Comparison of ENCODE assay signal across 11 cellular contexts in the genomic region with DNA sequence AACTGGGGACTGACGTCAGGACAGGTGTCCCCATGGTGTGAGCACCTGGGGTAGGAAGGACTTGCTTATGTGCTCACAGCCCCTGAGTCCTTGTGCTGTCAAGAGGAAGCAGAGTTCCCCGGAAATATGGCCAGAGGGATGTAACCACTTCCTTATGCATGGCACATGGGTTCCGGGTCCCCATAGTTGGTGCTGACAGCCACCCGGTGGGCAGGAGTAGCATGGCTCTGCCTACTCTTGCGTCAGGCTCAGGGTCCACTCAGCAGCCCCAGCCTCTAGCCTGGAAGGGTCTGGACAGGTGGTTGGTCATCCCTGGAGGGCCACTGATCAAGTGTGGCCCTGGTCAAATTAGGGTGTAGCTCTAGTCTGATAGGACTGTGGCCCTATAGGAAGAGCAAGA. TPM values are rescaled to one million over a fixed set of nuclear protein-coding genes. Genes with fewer than 3 reads are reported as not detected.
A peak's percentile ranks its signal among the peaks of the same experiment; 100 is the strongest.
DNase-seq lines count a peak whose midpoint lies in the region; ATAC-seq and TF ChIP-seq lines count a peak whose summit lies in the region.
"Had no signal": no experiment of that assay in that cellular context is flagged by ENCODE, and none has a peak within 500 bp of the region (broad histone marks: within the 10 kb centered on the region; RNA-seq: fewer than 3 reads in every experiment).

No MANE protein-coding gene starts in this region.

- no peak overlapping the region for H3K4me3 Mint-ChIP-seq in type B pancreatic cell
- H3K4me3 Mint-ChIP-seq in activated CD4-positive, alpha-beta T cell treated with anti-CD3 and anti-CD28 coated beads, Interleukin-2, amount 10 ng/mL, durations not matched to agents 24 days and 14 days: no peak overlapping the region
- H3K4me3 Mint-ChIP-seq: CD4-positive, CD25-positive, alpha-beta regulatory T cell had no signal

- no peak overlapping the region for H3K27ac Mint-ChIP-seq in type B pancreatic cell
- H3K27ac Mint-ChIP-seq in activated CD4-positive, alpha-beta T cell treated with anti-CD3 and anti-CD28 coated beads, Interleukin-2, amount 10 ng/mL, durations not matched to agents 24 days and 14 days: no peak overlapping the region

- POLR2A ChIA-PET in PC-9 (lab: Charles Lee; ENCODE audit: unreplicated experiment): no interaction called here

- H2AFZ ChIP-seq in PC-9: no peak overlapping the region

- H3K4me1 ChIP-seq in PC-9 (replicated peaks; ENCODE audit: insufficient read depth): peaks cover 17% of the 10 kb centered on the region

- H3K36me3 ChIP-seq in PC-9 (ENCODE audit: low read depth): no peaks in the 10 kb centered on the region

- H3K36me3 Mint-ChIP-seq in type B pancreatic cell: no peaks in the 10 kb centered on the region
- no peaks in the 10 kb centered on the region for H3K36me3 Mint-ChIP-seq in activated CD4-positive, alpha-beta T cell treated with anti-CD3 and anti-CD28 coated beads, Interleukin-2, amount 10 ng/mL, durations not matched to agents 24 days and 14 days (ENCODE audit: low read depth)
- H3K36me3 Mint-ChIP-seq: CD4-positive, CD25-positive, alpha-beta regulatory T cell had no signal

- no peak overlapping the region for H3K4me3 ChIP-seq in PC-9
- no peak overlapping the region for H3K4me3 ChIP-seq in fibroblast of villous mesenchyme (ENCODE audit: low read depth, low read length)

- TF ChIP-seq CTCF in PC-9 (conservative IDR thresholded peaks at IDR 0.05): 0 out of 2 replicates have a peak, but pooled peaks have one; percentile 37
- peak; percentile 5 for TF ChIP-seq CTCF in fibroblast of villous mesenchyme (IDR thresholded peaks at IDR 0.05; ENCODE audit: insufficient read depth, low read depth, low read length)
- peak; percentile 31 for TF ChIP-seq CTCF in type B pancreatic cell (conservative IDR thresholded peaks at IDR 0.05)

- no peaks in the 10 kb centered on the region for H3K9me3 Mint-ChIP-seq in type B pancreatic cell
- no peaks in the 10 kb centered on the region for H3K9me3 Mint-ChIP-seq in activated CD4-positive, alpha-beta T cell treated with anti-CD3 and anti-CD28 coated beads, Interleukin-2, amount 10 ng/mL, durations not matched to agents 24 days and 14 days
- H3K9me3 Mint-ChIP-seq: CD4-positive, CD25-positive, alpha-beta regulatory T cell had no signal

- DNase-seq in stimulated activated CD4-positive, alpha-beta T cell treated with anti-CD3 and anti-CD28 coated beads, Interleukin-15, amount 100 ng/mL, for 24 hours: peak; percentile 9
- DNase-seq in stimulated activated CD4-positive, alpha-beta T cell treated with anti-CD3 and anti-CD28 coated beads, Interleukin-2, amount 100 ng/mL, for 48 hours: no peak
- DNase-seq in PC-9: peak; percentile 29 to 43
- DNase-seq in fibroblast of villous mesenchyme (ENCODE audit: low read depth): no peak
- DNase-seq in type B pancreatic cell (ENCODE audit: extremely low spot score, unreplicated experiment): no peak
- no peak for DNase-seq in hippocampal formation (lab: John Stamatoyannopoulos, UW)
- DNase-seq in activated CD4-positive, alpha-beta T cell treated with anti-CD3 and anti-CD28 coated beads, Interleukin-2, amount 10 ng/mL, durations not matched to agents 24 days and 14 days: no peak
- DNase-seq: CD4-positive, CD25-positive, alpha-beta regulatory T cell; cerebellar nuclear complex; NCI-H774 had no signal

- BruUV-seq in PC-9 (replicated peaks; lab: Mats Ljungman, UMichigan): no TSS peak

- H3K27me3 ChIP-seq in PC-9 (ENCODE audit: insufficient read depth, low read depth): no peaks in the 10 kb centered on the region

- peaks cover 16% of the 10 kb centered on the region for H3K4me1 Mint-ChIP-seq in type B pancreatic cell (ENCODE audit: unreplicated experiment)
- H3K4me1 Mint-ChIP-seq in activated CD4-positive, alpha-beta T cell treated with anti-CD3 and anti-CD28 coated beads, Interleukin-2, amount 10 ng/mL, durations not matched to agents 24 days and 14 days: no peaks in the 10 kb centered on the region
- H3K4me1 Mint-ChIP-seq: CD4-positive, CD25-positive, alpha-beta regulatory T cell had no signal

- no peak for ATAC-seq in HG03378 (IDR thresholded peaks at IDR 0.05; ENCODE audit: unreplicated experiment)

- H3K27ac ChIP-seq in PC-9: no peak overlapping the region

- H3K4me2 ChIP-seq in PC-9: no peak overlapping the region

- intact Hi-C loops in PC-9 (cut with micrococcal nuclease; ENCODE audit: unreplicated experiment): loop anchor here (2.0 kb wide), 1 partner anchor 153 kb away; no protein-coding TSS in a partner anchor
- intact Hi-C loops in activated CD4-positive, alpha-beta T cell treated with anti-CD3 and anti-CD28 coated beads, Interleukin-2, amount 10 ng/mL, durations not matched to agents 24 days and 14 days (cut with micrococcal nuclease): no loop called here

- H4K20me1 ChIP-seq in PC-9 (ENCODE audit: insufficient read depth): no peaks in the 10 kb centered on the region

- no peaks in the 10 kb centered on the region for H3K27me3 Mint-ChIP-seq in type B pancreatic cell
- H3K27me3 Mint-ChIP-seq in activated CD4-positive, alpha-beta T cell treated with anti-CD3 and anti-CD28 coated beads, Interleukin-2, amount 10 ng/mL, durations not matched to agents 24 days and 14 days: peaks cover 4% of the 10 kb centered on the region
- H3K27me3 Mint-ChIP-seq: CD4-positive, CD25-positive, alpha-beta regulatory T cell had no signal

- no peaks in the 10 kb centered on the region for H3K9me3 ChIP-seq in PC-9 (ENCODE audit: insufficient read depth, low read depth)

- H3F3A ChIP-seq in PC-9 (ENCODE audit: insufficient read depth, low read depth): peaks cover 16% of the 10 kb centered on the region; the same call in 1 of the 2 replicates

- no peaks in the 10 kb centered on the region for H3K9me2 ChIP-seq in PC-9 (ENCODE audit: insufficient read depth)

- CTCF ChIA-PET in PC-9 (lab: Charles Lee): interaction anchor here (0.6 kb wide), 1 partner anchor 44 kb away, joined by 3 read pairs; no protein-coding TSS in a partner anchor

- H3K79me2 ChIP-seq in PC-9 (ENCODE audit: low read depth): no peaks in the 10 kb centered on the region

RNA-seq across cellular contexts. Expression of a gene that starts 42.8 kb away (rescaled TPM):
- total RNA-seq in PC-9 (2021) (346 and 586 TPM in 2 replicates), fibroblast of villous mesenchyme (351 and 365 TPM in 2 replicates), type B pancreatic cell (ENCODE audit: low replicate concordance) (299 and 439 TPM in 2 replicates)
- total RNA-seq in activated CD4-positive, alpha-beta T cell treated with anti-CD3 and anti-CD28 coated beads, Interleukin-2, amount 10 ng/mL, durations not matched to agents 24 days and 14 days: 13.4 and 17.2 TPM in 2 replicates

Comparison
In these comparisons a context has a peak if more than half of its experiments do, and no peak if none do; other contexts are left out.
1. DNase-seq: peak in stimulated activated CD4-positive, alpha-beta T cell treated with anti-CD3 and anti-CD28 coated beads, Interleukin-15, amount 100 ng/mL, for 24 hours (single experiment) and PC-9 (2 of 2); none in stimulated activated CD4-positive, alpha-beta T cell treated with anti-CD3 and anti-CD28 coated beads, Interleukin-2, amount 100 ng/mL, for 48 hours (0 of 2), fibroblast of villous mesenchyme (single experiment), type B pancreatic cell (single experiment), hippocampal formation (0 of 2) and activated CD4-positive, alpha-beta T cell treated with anti-CD3 and anti-CD28 coated beads, Interleukin-2, amount 10 ng/mL, durations not matched to agents 24 days and 14 days (single experiment).
2. RNA of a gene that starts 42.8 kb away (total RNA-seq): 351 to 365 TPM in fibroblast of villous mesenchyme, 346 to 586 TPM in PC-9 and 299 to 439 TPM in type B pancreatic cell; 13.4 to 17.2 TPM in activated CD4-positive, alpha-beta T cell treated with anti-CD3 and anti-CD28 coated beads, Interleukin-2, amount 10 ng/mL, durations not matched to agents 24 days and 14 days; every median in the first group is over 10 times any median in the second.
3. Peak in every context shown above with its lines, with median percentiles within 50 percentile points of each other: CTCF ChIP-seq.